17 cellular contexts compared by ENCODE assay signal in genomic region chr16:80040413-80040812, GRCh38.
"Had no signal": no experiment of that assay in that cellular context is flagged by ENCODE, and none has a peak within 500 bp of the region (broad histone marks: within the 10 kb centered on the region; RNA-seq: fewer than 3 reads in every experiment).

No MANE protein-coding gene starts in this region.

- H3K9me3 ChIP-seq: mucosa of descending colon, ovary, tibial artery, upper lobe of right lung, vagina had no signal

- H3K4me2 ChIP-seq: hepatocyte, neural progenitor cell had no signal

- H3K4me3 ChIP-seq: hepatocyte, mucosa of descending colon, neural progenitor cell, ovary, tibial artery, upper lobe of right lung, vagina had no signal

- DNase-seq: effector memory CD8-positive, alpha-beta T cell; erythroblast; head of caudate nucleus; kidney glomerular epithelial cell; mucosa of descending colon; natural killer cell; nucleus accumbens; ovary; right cardiac atrium; stimulated activated CD4-positive, alpha-beta T cell treated with anti-CD3 and anti-CD28 coated beads, Interleukin-4, amount 100 ng/mL, for 1 hour; stimulated activated CD8-positive, alpha-beta memory T cell treated with anti-CD3 and anti-CD28 coated beads, Interleukin-4, amount 100 ng/mL, for 48 hours; stimulated activated naive CD8-positive, alpha-beta T cell treated with anti-CD3 and anti-CD28 coated beads, Interleukin-15, Interleukin-2, amounts not matched to agents 100 U/mL and 50 U/mL, for 24 hours; tibial artery; upper lobe of right lung had no signal

- H3K79me2 ChIP-seq: hepatocyte had no signal

- H3K4me1 ChIP-seq: tibial artery, upper lobe of right lung had no signal

- H3K9ac ChIP-seq: neural progenitor cell had no signal

- H2AFZ ChIP-seq: hepatocyte, neural progenitor cell had no signal

- H3K36me3 ChIP-seq: neural progenitor cell, ovary, tibial artery, upper lobe of right lung, vagina had no signal

- H3K27me3 ChIP-seq: hepatocyte, neural progenitor cell, ovary, tibial artery, vagina had no signal

- H3K27ac ChIP-seq: hepatocyte, neural progenitor cell, ovary, tibial artery, upper lobe of right lung, vagina had no signal
